In the genomic region with DNA sequence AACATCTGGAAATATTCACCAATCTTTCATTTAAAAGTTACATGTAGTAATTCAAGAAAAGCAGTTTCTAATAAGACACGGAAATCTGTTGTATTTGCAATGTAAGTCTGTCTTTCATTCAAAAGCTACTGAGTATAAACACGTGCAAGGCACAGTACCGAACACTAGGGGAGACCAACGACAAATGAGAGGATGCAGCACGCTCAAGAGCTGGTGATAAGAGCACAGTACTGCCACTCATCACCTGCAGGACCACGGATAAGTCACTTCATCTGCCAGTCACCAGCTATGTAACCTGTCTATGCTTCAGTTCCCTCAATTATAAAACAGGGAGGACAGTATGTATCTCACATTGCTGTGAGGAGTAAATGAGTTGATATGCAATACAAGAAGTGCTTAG, we compare ENCODE assay signal across 8 cellular contexts.
A peak's percentile ranks its signal among the peaks of the same experiment; 100 is the strongest.
DNase-seq lines count a peak whose midpoint lies in the region; ATAC-seq lines count a peak whose summit lies in the region.

No MANE protein-coding gene starts in this region.

- ATAC-seq in right cardiac atrium = peak; percentile 76 to 85
- ATAC-seq in stimulated activated naive CD8-positive, alpha-beta T cell treated with anti-CD3 and anti-CD28 coated beads, Interleukin-15, Interleukin-2, amounts not matched to agents 100 U/mL and 50 U/mL, for 24 hours = peak; percentile 83

- 17% methylated on average over 6 of the region's 6 CpGs for WGBS in right cardiac atrium

- no peaks in the 10 kb centered on the region for H3K27me3 ChIP-seq in right cardiac atrium (ENCODE audit: control insufficient read depth, insufficient read depth)

- intact Hi-C loops in right cardiac atrium (cut with DNase I) = no loop called here

- no peaks in the 10 kb centered on the region for H3K9me3 ChIP-seq in right cardiac atrium (ENCODE audit: control insufficient read depth, low read length)

- DNase-seq in stimulated activated CD4-positive, alpha-beta T cell treated with anti-CD3 and anti-CD28 coated beads, Interleukin-12 subunit alpha, Interleukin-12 subunit beta, amount 100 ng/mL, for 4 hours = peak; percentile 2
- no peak for DNase-seq in stimulated activated CD4-positive, alpha-beta T cell treated with anti-CD3 and anti-CD28 coated beads, Interleukin-2, amount 100 ng/mL, for 48 hours
- peak; percentile 13 for DNase-seq in NCI-H460 (ENCODE audit: extremely low read depth, low read depth)
- DNase-seq in activated T-cell treated with anti-CD3 and anti-CD28 coated beads, Interleukin-2, amount 50 U/mL, for 48 hours = peak; percentile 24 to 35
- no peak for DNase-seq in right cardiac atrium
- no peak for DNase-seq in stimulated activated naive CD8-positive, alpha-beta T cell treated with anti-CD3 and anti-CD28 coated beads, Interleukin-15, Interleukin-2, amounts not matched to agents 100 U/mL and 50 U/mL, for 24 hours
- no peak for DNase-seq in KG1 (lab: John Stamatoyannopoulos, UW)
- no peak for DNase-seq in ecto neural progenitor cell (ENCODE audit: low spot score)

- H3K27ac ChIP-seq in right cardiac atrium (ENCODE audit: low read length) = no peak overlapping the region

- H3K4me3 ChIP-seq in right cardiac atrium (ENCODE audit: low read length) = no peak overlapping the region

- H3K4me1 ChIP-seq in right cardiac atrium (ENCODE audit: control insufficient read depth, insufficient read depth, low read length) = no peaks in the 10 kb centered on the region

Comparison
In these comparisons a context has a peak if more than half of its experiments do, and no peak if none do; other contexts are left out.
1. DNase-seq: peak in stimulated activated CD4-positive, alpha-beta T cell treated with anti-CD3 and anti-CD28 coated beads, Interleukin-12 subunit alpha, Interleukin-12 subunit beta, amount 100 ng/mL, for 4 hours (single experiment), NCI-H460 (single experiment) and activated T-cell treated with anti-CD3 and anti-CD28 coated beads, Interleukin-2, amount 50 U/mL, for 48 hours (2 of 2); none in stimulated activated CD4-positive, alpha-beta T cell treated with anti-CD3 and anti-CD28 coated beads, Interleukin-2, amount 100 ng/mL, for 48 hours (0 of 2), right cardiac atrium (0 of 3), stimulated activated naive CD8-positive, alpha-beta T cell treated with anti-CD3 and anti-CD28 coated beads, Interleukin-15, Interleukin-2, amounts not matched to agents 100 U/mL and 50 U/mL, for 24 hours (single experiment), KG1 (single experiment) and ecto neural progenitor cell (single experiment).